In the genomic region with DNA sequence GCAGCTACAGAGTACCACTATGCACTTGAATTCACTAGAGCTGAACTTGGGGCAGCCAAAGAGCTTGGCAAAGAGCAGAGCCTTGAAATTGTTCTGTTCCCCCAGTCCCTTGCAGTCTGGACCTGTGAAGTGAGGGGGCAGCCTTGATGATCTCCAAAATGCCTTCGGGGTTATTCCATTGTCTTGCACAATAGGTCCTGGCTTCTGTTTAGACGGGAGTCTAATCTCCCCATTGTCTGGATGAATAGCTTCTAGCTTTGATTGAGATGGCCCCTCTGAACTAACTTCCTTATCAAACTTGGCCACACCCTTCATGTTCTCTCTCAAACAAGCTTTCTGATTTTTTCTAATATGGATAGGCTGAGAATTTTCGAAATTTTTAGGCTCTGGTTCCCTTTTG, we compare ENCODE assay signal across 16 cellular contexts.
DNase-seq lines count a peak whose midpoint lies in the region; ATAC-seq and TF ChIP-seq lines count a peak whose summit lies in the region.
"Had no signal": no experiment of that assay in that cellular context is flagged by ENCODE, and none has a peak within 500 bp of the region (broad histone marks: within the 10 kb centered on the region; RNA-seq: fewer than 3 reads in every experiment).

No MANE protein-coding gene starts in this region.

- no peak overlapping the region for H2BK120ac ChIP-seq in mesendoderm (ENCODE audit: low read depth, low read length)

- no peaks in the 10 kb centered on the region for H3K79me2 ChIP-seq in mesendoderm (ENCODE audit: control insufficient read depth, insufficient read depth, low read length)

- H3K27me3 Mint-ChIP-seq in Calu3 (ENCODE audit: unreplicated experiment) (no peaks in the 10 kb centered on the region), WTC11 (ENCODE audit: low read depth) (0 out of 2 replicates have a peak, but pooled peaks cover 3% of the 10 kb centered on the region)
- H3K27me3 Mint-ChIP-seq: CD4-positive, alpha-beta memory T cell had no signal

- H3K27ac ChIP-seq in mesendoderm (ENCODE audit: low read depth, low read length), result no peak overlapping the region
- H3K27ac ChIP-seq in coronary artery, result no peak overlapping the region
- H3K27ac ChIP-seq: BLaER1 had no signal

- TF ChIP-seq CTCF in Calu3 (IDR thresholded peaks at IDR 0.05; ENCODE audit: unreplicated experiment) (no peak), WTC11 (IDR thresholded peaks at IDR 0.05) (no peak), coronary artery (IDR thresholded peaks at IDR 0.05) (no peak)

- H3K56ac ChIP-seq in mesendoderm (ENCODE audit: low read length), result no peak overlapping the region

- in situ Hi-C loops in HAP-1 (cut with MboI; ENCODE audit: low sequenced_read_pairs), result no loop called here

- H3K9me3 Mint-ChIP-seq in Calu3 (ENCODE audit: low read depth, unreplicated experiment) (peaks cover 6% of the 10 kb centered on the region), WTC11 (peaks cover 21% of the 10 kb centered on the region)

- H3K9me3 ChIP-seq in HAP-1, result no peaks in the 10 kb centered on the region
- H3K9me3 ChIP-seq: BLaER1 had no signal

- POLR2A ChIA-PET in WTC11 (lab: Charles Lee), result no interaction called here

- no peak overlapping the region for H3K4me2 ChIP-seq in mesendoderm (ENCODE audit: low read length)
- H3K4me2 ChIP-seq: BLaER1 had no signal

- H2AK5ac ChIP-seq in mesendoderm (ENCODE audit: low read length), result no peak overlapping the region

- no peak overlapping the region for H3K9ac ChIP-seq in mesendoderm (ENCODE audit: low read length)
- H3K9ac ChIP-seq: BLaER1 had no signal

- no peaks in the 10 kb centered on the region for H3K79me1 ChIP-seq in mesendoderm (ENCODE audit: low read length)

- whole genome bisulfite sequencing in mesendoderm (ENCODE audit: extremely low coverage, insufficient coverage, low lambda C conversion rate), result no CpG with 5 or more reads among the region's 3 CpGs

- H3K27me3 ChIP-seq in HAP-1 (ENCODE audit: low read depth), result no peaks in the 10 kb centered on the region
- no peaks in the 10 kb centered on the region for H3K27me3 ChIP-seq in mesendoderm (ENCODE audit: insufficient read depth, low read length, poor library complexity)
- H3K27me3 ChIP-seq: BLaER1 had no signal

- H3K23ac ChIP-seq in mesendoderm (ENCODE audit: low read length), result no peak overlapping the region

- H3K36me3 Mint-ChIP-seq in Calu3 (ENCODE audit: insufficient read depth, unreplicated experiment), result peaks cover 28% of the 10 kb centered on the region
- peaks cover 21% of the 10 kb centered on the region for H3K36me3 Mint-ChIP-seq in WTC11

- H3K4me1 Mint-ChIP-seq in Calu3 (ENCODE audit: low read depth, unreplicated experiment), result peaks cover 61% of the 10 kb centered on the region
- H3K4me1 Mint-ChIP-seq in WTC11, result peaks cover 26% of the 10 kb centered on the region
- H3K4me1 Mint-ChIP-seq: CD14-positive monocyte; CD4-positive, alpha-beta memory T cell had no signal

- no peak overlapping the region for H2BK5ac ChIP-seq in mesendoderm (ENCODE audit: low read length)

- H3K4me3 Mint-ChIP-seq in Calu3 (ENCODE audit: low read depth, unreplicated experiment), result no peak overlapping the region
- no peak overlapping the region for H3K4me3 Mint-ChIP-seq in WTC11
- H3K4me3 Mint-ChIP-seq: CD14-positive monocyte; CD4-positive, alpha-beta memory T cell; H9 had no signal

- H3K4me3 ChIP-seq in HAP-1 (no peak overlapping the region), mesendoderm (ENCODE audit: low read length) (no peak overlapping the region), coronary artery (no peak overlapping the region)
- H3K4me3 ChIP-seq: BLaER1, GM12878 had no signal

- no peak overlapping the region for H4K5ac ChIP-seq in mesendoderm (ENCODE audit: low read length)

- BruUV-seq in Calu3 (replicated peaks; lab: Mats Ljungman, UMichigan), result no TSS peak

- intact Hi-C loops in Calu3 (cut with micrococcal nuclease; ENCODE audit: unreplicated experiment), result no loop called here

- H3K4me1 ChIP-seq in HAP-1 (peaks cover 6% of the 10 kb centered on the region; the same call in 1 of the 2 replicates), mesendoderm (ENCODE audit: control insufficient read depth, low read depth, low read length) (peaks cover 3% of the 10 kb centered on the region)
- H3K4me1 ChIP-seq: BLaER1 had no signal

- no peaks in the 10 kb centered on the region for H3K36me3 ChIP-seq in HAP-1 (replicated peaks)
- H3K36me3 ChIP-seq in mesendoderm (ENCODE audit: control insufficient read depth, insufficient read depth, low read length), result peaks cover 2% of the 10 kb centered on the region
- H3K36me3 ChIP-seq: BLaER1 had no signal

- DNase-seq in Calu3 (no peak), HAP-1 (ENCODE audit: low spot score in 2 of 2) (peak; percentile 41 to 46), WTC11 (ENCODE audit: low spot score) (no peak), mesendoderm (peak; percentile 44), coronary artery (ENCODE audit: low spot score) (no peak), NCI-H774 (lab: John Stamatoyannopoulos, UW) (no peak)
- DNase-seq: 8988T; CD4-positive, alpha-beta memory T cell; DMS79 treated with DMSO at 0.1 percent for 48 hours; GOT3; H9 had no signal

- no peak overlapping the region for H3K18ac ChIP-seq in mesendoderm (ENCODE audit: low read length)

- CTCF ChIA-PET in Calu3 (lab: Charles Lee), result no interaction called here
- CTCF ChIA-PET in WTC11 (lab: Charles Lee), result interaction anchor here (0.6 to 1.7 kb wide), 4 partner anchors 9 to 586 kb away, joined by 3 to 8 read pairs (median 4); no protein-coding TSS in a partner anchor

- no peak overlapping the region for H3K4ac ChIP-seq in mesendoderm (ENCODE audit: low read depth, low read length)

- no peak overlapping the region for H4K8ac ChIP-seq in mesendoderm (ENCODE audit: low read depth, low read length)

- H3K27ac Mint-ChIP-seq in Calu3 (ENCODE audit: unreplicated experiment) (peak overlapping the region; percentile 76), WTC11 (no peak overlapping the region)
- H3K27ac Mint-ChIP-seq: CD14-positive monocyte; CD4-positive, alpha-beta memory T cell; H9 had no signal

- H2BK15ac ChIP-seq in mesendoderm (replicated peaks; ENCODE audit: low read depth), result no peak overlapping the region

- ATAC-seq in WTC11 (0 out of 2 replicates have a peak, but pooled peaks have one; percentile 9), HG02798 (IDR thresholded peaks at IDR 0.05; ENCODE audit: poor library complexity, unreplicated experiment) (no peak), GM18502 (IDR thresholded peaks at IDR 0.05; ENCODE audit: poor library complexity, unreplicated experiment) (no peak)
- ATAC-seq: GM12878 had no signal

TF ChIP-seq in WTC11, 78 proteins besides CTCF, POLR2A, EP300 and RAD21:
- no peak for TF ChIP-seq GABPB1 (CRISPR knock-in tag; IDR thresholded peaks at IDR 0.05)
- TF ChIP-seq, protein P1, sequence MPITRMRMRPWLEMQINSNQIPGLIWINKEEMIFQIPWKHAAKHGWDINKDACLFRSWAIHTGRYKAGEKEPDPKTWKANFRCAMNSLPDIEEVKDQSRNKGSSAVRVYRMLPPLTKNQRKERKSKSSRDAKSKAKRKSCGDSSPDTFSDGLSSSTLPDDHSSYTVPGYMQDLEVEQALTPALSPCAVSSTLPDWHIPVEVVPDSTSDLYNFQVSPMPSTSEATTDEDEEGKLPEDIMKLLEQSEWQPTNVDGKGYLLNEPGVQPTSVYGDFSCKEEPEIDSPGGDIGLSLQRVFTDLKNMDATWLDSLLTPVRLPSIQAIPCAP (CRISPR knock-in tag; IDR thresholded peaks at IDR 0.05), result no peak
- TF ChIP-seq ZNF416 (CRISPR knock-in tag; IDR thresholded peaks at IDR 0.05), result no peak
- no peak for TF ChIP-seq ZNF423 (CRISPR knock-in tag; IDR thresholded peaks at IDR 0.05)
- TF ChIP-seq NR2C2 (CRISPR knock-in tag; IDR thresholded peaks at IDR 0.05), result no peak

Comparison
In these comparisons a context has a peak if more than half of its experiments do, and no peak if none do; other contexts are left out.
1. DNase-seq: peak in HAP-1 (2 of 2) and mesendoderm (single experiment); none in Calu3 (single experiment), WTC11 (single experiment), coronary artery (single experiment) and NCI-H774 (single experiment).